9 cellular contexts compared by ENCODE assay signal in the genomic region with DNA sequence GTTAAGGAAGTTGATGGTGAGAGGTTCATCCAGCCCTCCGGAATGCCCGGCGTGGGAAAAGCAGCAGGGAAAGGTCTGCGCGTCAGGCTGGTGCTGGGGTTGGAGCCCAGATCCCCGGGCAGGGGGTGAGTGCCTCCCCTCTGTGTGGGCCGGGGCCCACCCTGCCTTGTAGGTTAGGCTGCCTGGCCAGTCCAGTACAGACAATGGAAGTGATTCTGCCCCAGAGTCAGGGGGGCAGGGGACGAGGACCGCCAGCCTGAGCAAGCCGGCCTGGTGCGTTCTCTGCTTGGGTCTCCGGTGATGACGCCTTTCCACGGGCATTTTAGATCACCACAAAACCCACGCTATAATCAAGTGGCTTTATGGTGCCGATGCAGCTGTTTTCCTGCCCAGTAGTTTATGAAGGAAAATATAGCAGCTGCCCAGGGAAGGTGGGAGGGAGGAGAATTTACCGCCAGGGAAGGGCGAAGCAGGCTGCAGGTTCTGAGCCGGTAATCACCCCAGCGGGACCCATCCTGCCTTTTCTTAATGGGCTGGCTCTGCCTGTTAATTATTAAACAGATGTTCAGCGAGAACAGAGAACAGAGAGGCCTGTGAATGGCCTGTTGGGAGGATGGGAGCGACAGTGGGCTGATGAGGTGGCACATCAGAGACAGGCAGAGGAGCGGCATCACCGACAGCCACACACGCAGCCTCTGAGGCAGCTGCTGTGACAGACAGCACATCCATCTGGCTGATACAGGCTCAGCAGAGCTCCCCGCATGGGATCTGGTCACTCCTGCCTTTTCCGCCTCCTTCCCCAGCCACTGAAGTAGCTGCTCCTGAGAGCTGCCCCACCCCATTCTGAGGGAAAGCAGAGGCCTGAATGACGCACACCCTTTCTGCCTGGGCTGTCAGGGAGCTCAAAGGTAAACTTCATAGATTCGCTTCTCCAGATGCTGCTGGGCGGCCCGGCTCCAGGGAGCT. TPM values are rescaled to one million over a fixed set of nuclear protein-coding genes. Genes with fewer than 3 reads are reported as not detected.
A peak's percentile ranks its signal among the peaks of the same experiment; 100 is the strongest.
DNase-seq lines count a peak whose midpoint lies in the region; TF ChIP-seq lines count a peak whose summit lies in the region.
"Had no signal": no experiment of that assay in that cellular context is flagged by ENCODE, and none has a peak within 500 bp of the region (broad histone marks: within the 10 kb centered on the region; RNA-seq: fewer than 3 reads in every experiment).

No MANE protein-coding gene starts in this region.

- 80% methylated on average over 30 of the region's 31 CpGs for WGBS in suprapubic skin

- peak overlapping the region; percentile 39 for H3K27ac ChIP-seq in suprapubic skin
- H3K27ac ChIP-seq: C4-2B had no signal

- H3K4me3 ChIP-seq in adipocyte (ENCODE audit: low read length) (no peak overlapping the region), suprapubic skin (no peak overlapping the region)

- H3K9ac ChIP-seq in adipocyte (ENCODE audit: low read length) = no peak overlapping the region

- peaks cover 15% of the 10 kb centered on the region for H3K27me3 ChIP-seq in adipocyte (replicated peaks; ENCODE audit: control insufficient read depth, insufficient read depth, low read length)
- H3K27me3 ChIP-seq in suprapubic skin = no peaks in the 10 kb centered on the region

- H3K36me3 ChIP-seq in adipocyte (ENCODE audit: control insufficient read depth, insufficient read depth, low read length, severe bottlenecking) (no peaks in the 10 kb centered on the region), suprapubic skin (no peaks in the 10 kb centered on the region)

- DNase-seq in NCI-H748 (lab: John Stamatoyannopoulos, UW; ENCODE audit: unreplicated experiment) (peak; percentile 29), NCI-H748 treated with DMSO at 0.1 percent for 48 hours (lab: John Stamatoyannopoulos, UW) (no peak), adipocyte (ENCODE audit: low read depth) (peak; percentile 24), kidney tubule cell (ENCODE audit: low spot score) (peak; percentile 98), suprapubic skin (ENCODE audit: low spot score in 2 of 2) (no peak), NCI-H128 (lab: John Stamatoyannopoulos, UW; ENCODE audit: unreplicated experiment) (no peak), cerebellar nuclear complex (lab: John Stamatoyannopoulos, UW) (no peak)
- DNase-seq in activated CD4-positive, CD25-positive, alpha-beta regulatory T cell treated with anti-CD3 and anti-CD28 coated beads, Interleukin-2, amount 50 U/mL, for 72 hours = no peak

- TF ChIP-seq POLR2A in suprapubic skin (IDR thresholded peaks at IDR 0.05) = no peak

- H3K9me3 ChIP-seq in adipocyte (ENCODE audit: control insufficient read depth, low read length) (no peaks in the 10 kb centered on the region), suprapubic skin (no peaks in the 10 kb centered on the region)

- H3K4me1 ChIP-seq in adipocyte (ENCODE audit: control insufficient read depth, insufficient read depth, low read length) (peaks cover 43% of the 10 kb centered on the region), suprapubic skin (peaks cover 22% of the 10 kb centered on the region)

- TF ChIP-seq EP300 in suprapubic skin (IDR thresholded peaks at IDR 0.05) = no peak

- TF ChIP-seq CTCF in suprapubic skin (IDR thresholded peaks at IDR 0.05) = no peak

RNA-seq across cellular contexts. Expression of a gene that starts 35.2 kb away (rescaled TPM):
- 10 to 100 TPM; 40.7 to 70.7 (median 43.1) TPM for total RNA-seq in suprapubic skin

Comparison
In these comparisons a context has a peak if more than half of its experiments do, and no peak if none do; other contexts are left out.
1. DNase-seq: peak in NCI-H748 (single experiment), adipocyte (single experiment) and kidney tubule cell (single experiment); none in NCI-H748 treated with DMSO at 0.1 percent for 48 hours (single experiment), suprapubic skin (0 of 2), NCI-H128 (single experiment), activated CD4-positive, CD25-positive, alpha-beta regulatory T cell treated with anti-CD3 and anti-CD28 coated beads, Interleukin-2, amount 50 U/mL, for 72 hours (single experiment) and cerebellar nuclear complex (0 of 2).